10 cellular contexts compared by ENCODE assay signal in the genomic region with DNA sequence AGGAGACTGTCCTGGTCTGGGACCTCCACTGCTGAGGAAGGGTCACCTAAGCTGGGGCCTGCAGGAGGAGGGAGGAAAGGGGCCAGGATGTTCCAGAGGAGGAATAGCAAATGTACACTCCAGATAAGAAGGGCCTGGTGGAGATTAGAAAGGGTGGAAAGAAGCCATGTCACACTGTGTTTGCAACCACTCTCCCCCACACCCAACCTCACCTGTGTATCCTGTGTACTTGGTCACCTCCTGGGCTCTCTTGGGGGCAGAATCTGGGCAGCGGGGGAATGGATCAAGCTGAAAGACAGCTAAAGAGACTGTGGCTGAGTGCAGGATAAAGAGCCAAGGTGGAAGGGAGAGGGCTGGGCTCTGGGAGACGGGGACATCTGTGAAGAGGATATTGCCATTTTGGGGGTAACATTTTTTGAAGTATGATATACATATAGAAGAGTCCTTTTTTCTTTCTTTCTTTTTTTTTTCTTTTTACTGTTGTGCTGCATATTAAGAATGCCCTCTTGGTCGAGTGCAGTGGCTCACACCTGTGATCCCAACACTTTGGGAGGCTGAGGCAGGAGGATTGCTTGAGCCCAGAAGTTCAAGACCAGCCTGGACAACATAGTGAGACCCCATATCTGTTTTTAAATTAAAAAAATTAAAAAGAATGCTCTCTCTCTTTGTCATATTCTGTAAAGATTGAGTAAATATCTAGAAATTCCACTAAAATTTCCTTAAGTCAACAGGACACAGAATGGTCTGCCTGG. TPM values are rescaled to one million over a fixed set of nuclear protein-coding genes. Genes with fewer than 3 reads are reported as not detected.
DNase-seq lines count a peak whose midpoint lies in the region; ATAC-seq and TF ChIP-seq lines count a peak whose summit lies in the region.
"Had no signal": no experiment of that assay in that cellular context is flagged by ENCODE, and none has a peak within 500 bp of the region (broad histone marks: within the 10 kb centered on the region; RNA-seq: fewer than 3 reads in every experiment).

No MANE protein-coding gene starts in this region.

- no peak overlapping the region for H3K4me3 ChIP-seq in Caco-2 (ENCODE audit: low read depth, low read length)
- no peak overlapping the region; the same call in 1 of the 2 replicates for H3K4me3 ChIP-seq in PC-9
- no peak overlapping the region for H3K4me3 ChIP-seq in psoas muscle

- BruUV-seq in Caco-2 (replicated peaks; lab: Mats Ljungman, UMichigan) (no TSS peak), PC-9 (replicated peaks; lab: Mats Ljungman, UMichigan) (no TSS peak)

- POLR2A ChIA-PET in Caco-2 (lab: Charles Lee) (interaction anchor here (0.5 to 4.5 kb wide), 8 partner anchors 15 to 156 kb away, joined by 3 to 73 read pairs (median 4); a partner anchor contains a TSS), PC-9 (lab: Charles Lee; ENCODE audit: unreplicated experiment) (no interaction called here), HEK293T (lab: Yijun Ruan, JAX) (interaction anchor here (1.0 to 4.2 kb wide), 4 partner anchors 16 to 128 kb away, joined by 3 to 105 read pairs (median 50); a partner anchor contains a TSS)

- TF ChIP-seq CTCF in Caco-2 (IDR thresholded peaks at IDR 0.05; ENCODE audit: insufficient read depth in 1 of 2, low read depth in 1 of 2, low read length in 1 of 2, severe bottlenecking in 1 of 2, unreplicated experiment in 1 of 2): no peak
- TF ChIP-seq CTCF in PC-9 (conservative IDR thresholded peaks at IDR 0.05): no peak
- no peak for TF ChIP-seq CTCF in glutamatergic neuron (IDR thresholded peaks at IDR 0.05; ENCODE audit: partially characterized antibody, unreplicated experiment)
- TF ChIP-seq CTCF in psoas muscle (IDR thresholded peaks at IDR 0.05): no peak

- CTCF ChIA-PET in Caco-2 (lab: Charles Lee) (interaction anchor here (0.7 to 5.3 kb wide), 9 partner anchors 67 to 130 kb away, joined by 3 to 67 read pairs (median 5); a partner anchor contains a TSS), PC-9 (lab: Charles Lee) (interaction anchor here (1.2 kb wide), 1 partner anchor 130 kb away, joined by 6 read pairs; no protein-coding TSS in a partner anchor), HEK293T (lab: Yijun Ruan, JAX) (interaction anchor here (0.6 to 4.0 kb wide), 4 partner anchors 115 to 140 kb away, joined by 4 to 68 read pairs (median 6); a partner anchor contains a TSS)

- ATAC-seq in psoas muscle: no peak
- no peak for ATAC-seq in GM21786 (IDR thresholded peaks at IDR 0.05; ENCODE audit: unreplicated experiment)
- no peak for ATAC-seq in GM21576 (IDR thresholded peaks at IDR 0.05; ENCODE audit: unreplicated experiment)

- whole genome bisulfite sequencing in psoas muscle, 3 donors: 91 to 98% (median 94%) methylated on average over 3 of the region's 3 CpGs

- peaks cover 47% of the 10 kb centered on the region for H3K4me1 ChIP-seq in Caco-2
- peaks cover 46% of the 10 kb centered on the region for H3K4me1 ChIP-seq in PC-9 (replicated peaks; ENCODE audit: insufficient read depth)
- H3K4me1 ChIP-seq in psoas muscle: peaks cover 14% of the 10 kb centered on the region

- no peaks in the 10 kb centered on the region for H3K27me3 ChIP-seq in Caco-2 (replicated peaks; ENCODE audit: control insufficient read depth, insufficient read depth, low read length)
- H3K27me3 ChIP-seq in PC-9 (ENCODE audit: insufficient read depth, low read depth): no peaks in the 10 kb centered on the region
- no peaks in the 10 kb centered on the region for H3K27me3 ChIP-seq in psoas muscle (ENCODE audit: insufficient read depth in 3 of 3, low read length in 2 of 3)

- H3F3A ChIP-seq in PC-9 (ENCODE audit: insufficient read depth, low read depth): peaks cover 41% of the 10 kb centered on the region

- peak overlapping the region; percentile 69 for H3K4me3 Mint-ChIP-seq in Caco-2 (ENCODE audit: unreplicated experiment)
- peak overlapping the region; percentile 0 for H3K4me3 Mint-ChIP-seq in glutamatergic neuron (ENCODE audit: unreplicated experiment)
- H3K4me3 Mint-ChIP-seq: T-helper 2 cell treated with Interferon-gamma antibody and Interleukin-4, amounts not matched to agents 5 μg/mL and 100 μg/mL, for 36 hours had no signal

- peak overlapping the region; percentile 59 for H3K4me2 ChIP-seq in PC-9

- peaks cover 36% of the 10 kb centered on the region for H3K4me1 Mint-ChIP-seq in Caco-2 (ENCODE audit: low read depth, unreplicated experiment)
- peaks cover 42% of the 10 kb centered on the region for H3K4me1 Mint-ChIP-seq in glutamatergic neuron (ENCODE audit: low read depth, unreplicated experiment)

- H3K27ac Mint-ChIP-seq in Caco-2 (ENCODE audit: unreplicated experiment) (peak overlapping the region; percentile 80), glutamatergic neuron (ENCODE audit: unreplicated experiment) (peak overlapping the region; percentile 99)
- H3K27ac Mint-ChIP-seq: T-helper 2 cell treated with Interferon-gamma antibody and Interleukin-4, amounts not matched to agents 5 μg/mL and 100 μg/mL, for 36 hours had no signal

- no peaks in the 10 kb centered on the region for H4K20me1 ChIP-seq in PC-9 (ENCODE audit: insufficient read depth)

- H3K9me2 ChIP-seq in PC-9 (ENCODE audit: insufficient read depth): no peaks in the 10 kb centered on the region

- H3K79me2 ChIP-seq in PC-9 (ENCODE audit: low read depth): 0 out of 2 replicates have a peak, but pooled peaks cover 5% of the 10 kb centered on the region

- H3K27me3 Mint-ChIP-seq in Caco-2 (ENCODE audit: insufficient read depth, unreplicated experiment) (no peaks in the 10 kb centered on the region), glutamatergic neuron (ENCODE audit: unreplicated experiment) (peaks cover 17% of the 10 kb centered on the region)

- intact Hi-C loops in Caco-2 (cut with micrococcal nuclease; ENCODE audit: unreplicated experiment) (loop anchor here (1.0 to 2.0 kb wide), 8 partner anchors 16 to 189 kb away; a partner anchor contains a TSS), PC-9 (cut with micrococcal nuclease; ENCODE audit: unreplicated experiment) (no loop called here), psoas muscle (cut with DNase I) (loop anchor here in 1 of 2 donors (2.0 kb wide), 1 partner anchor 129 kb away; no protein-coding TSS in a partner anchor)

- peak in 1 of 2 experiments; percentile 58 for DNase-seq in Caco-2
- DNase-seq in PC-9: no peak
- no peak for DNase-seq in glutamatergic neuron
- no peak for DNase-seq in psoas muscle
- no peak for DNase-seq in DMS 273 (lab: John Stamatoyannopoulos, UW; ENCODE audit: unreplicated experiment)
- no peak for DNase-seq in HEK293T (ENCODE audit: extremely low spot score)
- DNase-seq: activated T-cell treated with anti-CD3 and anti-CD28 coated beads for 4 hours had no signal

- H3K36me3 Mint-ChIP-seq in Caco-2 (ENCODE audit: insufficient read depth, unreplicated experiment) (peaks cover 12% of the 10 kb centered on the region), glutamatergic neuron (ENCODE audit: unreplicated experiment) (no peaks in the 10 kb centered on the region)

- H3K36me3 ChIP-seq in Caco-2 (ENCODE audit: control insufficient read depth, insufficient read depth, low read length) (no peaks in the 10 kb centered on the region), PC-9 (ENCODE audit: low read depth) (no peaks in the 10 kb centered on the region), psoas muscle (ENCODE audit: insufficient read depth in 1 of 2, low read depth in 1 of 2) (no peaks in the 10 kb centered on the region)

- no peaks in the 10 kb centered on the region for H3K9me3 Mint-ChIP-seq in Caco-2 (ENCODE audit: unreplicated experiment)
- peaks cover 19% of the 10 kb centered on the region for H3K9me3 Mint-ChIP-seq in glutamatergic neuron (ENCODE audit: unreplicated experiment)
- H3K9me3 Mint-ChIP-seq: T-helper 2 cell treated with Interferon-gamma antibody and Interleukin-4, amounts not matched to agents 5 μg/mL and 100 μg/mL, for 36 hours had no signal

- H3K27ac ChIP-seq in PC-9 (peak overlapping the region; percentile 65), psoas muscle (peak overlapping the region; percentile 93)

- 0 out of 2 replicates have a peak overlapping the region, but pooled peaks have one; percentile 1 for H2AFZ ChIP-seq in PC-9

- no peaks in the 10 kb centered on the region for H3K9me3 ChIP-seq in Caco-2
- H3K9me3 ChIP-seq in PC-9 (ENCODE audit: insufficient read depth, low read depth): no peaks in the 10 kb centered on the region
- no peaks in the 10 kb centered on the region for H3K9me3 ChIP-seq in psoas muscle

TF ChIP-seq in HEK293T, 16 proteins besides CTCF, POLR2A, EP300 and RAD21:
- TF ChIP-seq NFRKB (IDR thresholded peaks at IDR 0.05): no peak
- TF ChIP-seq HDGF (IDR thresholded peaks at IDR 0.05; ENCODE audit: borderline replicate concordance): no peak
- no peak for TF ChIP-seq BHLHE40 (IDR thresholded peaks at IDR 0.05; ENCODE audit: borderline replicate concordance)
- no peak for TF ChIP-seq FOXK2 (IDR thresholded peaks at IDR 0.05)
- TF ChIP-seq LEF1 (IDR thresholded peaks at IDR 0.05; ENCODE audit: borderline replicate concordance): no peak
- no peak for TF ChIP-seq TARDBP (IDR thresholded peaks at IDR 0.05)
- no peak for TF ChIP-seq SP1 (IDR thresholded peaks at IDR 0.05)
- TF ChIP-seq FOXM1 (IDR thresholded peaks at IDR 0.05; ENCODE audit: borderline replicate concordance): no peak
- TF ChIP-seq SUZ12 (IDR thresholded peaks at IDR 0.05): no peak
- no peak for TF ChIP-seq ELF4 (IDR thresholded peaks at IDR 0.05)
- TF ChIP-seq ARNT (IDR thresholded peaks at IDR 0.05): no peak
- TF ChIP-seq, protein P1, sequence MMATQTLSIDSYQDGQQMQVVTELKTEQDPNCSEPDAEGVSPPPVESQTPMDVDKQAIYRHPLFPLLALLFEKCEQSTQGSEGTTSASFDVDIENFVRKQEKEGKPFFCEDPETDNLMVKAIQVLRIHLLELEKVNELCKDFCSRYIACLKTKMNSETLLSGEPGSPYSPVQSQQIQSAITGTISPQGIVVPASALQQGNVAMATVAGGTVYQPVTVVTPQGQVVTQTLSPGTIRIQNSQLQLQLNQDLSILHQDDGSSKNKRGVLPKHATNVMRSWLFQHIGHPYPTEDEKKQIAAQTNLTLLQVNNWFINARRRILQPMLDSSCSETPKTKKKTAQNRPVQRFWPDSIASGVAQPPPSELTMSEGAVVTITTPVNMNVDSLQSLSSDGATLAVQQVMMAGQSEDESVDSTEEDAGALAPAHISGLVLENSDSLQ (IDR thresholded peaks at IDR 0.05): no peak

RNA-seq across cellular contexts. Expression of a gene that starts 3.4 kb away (rescaled TPM):
- total RNA-seq in Caco-2 (2022) (0.51 and 0.88 TPM in 2 replicates), PC-9 (2021) (2.3 TPM in 2 replicates), glutamatergic neuron (ENCODE audit: unreplicated experiment) (0.64 TPM), psoas muscle (1 to 10 TPM in 1 of 4 donors, under 1 TPM in 2, not detected in 1; 0.48 to 1.4 (median 0.62) TPM)
- 1 to 10 TPM in 1 of 3 donors, under 1 TPM in 2; 0.25 to 1.1 (median 0.77) TPM for polyA plus RNA-seq in psoas muscle

RNA-seq across cellular contexts. Expression of a gene that starts 11.7 kb away (rescaled TPM):
- total RNA-seq in Caco-2 (2022) (6.2 and 10.0 TPM in 2 replicates), PC-9 (2021) (417 and 428 TPM in 2 replicates), glutamatergic neuron (ENCODE audit: unreplicated experiment) (15.5 TPM), psoas muscle (10 to 100 TPM in 1 of 4 donors, 1 to 10 TPM in 3; 4.2 to 11.1 (median 8.6) TPM)
- 10 to 100 TPM in 1 of 3 donors, 1 to 10 TPM in 2; 2.8 to 10.2 (median 6.6) TPM for polyA plus RNA-seq in psoas muscle

Comparison
In these comparisons a context has a peak if more than half of its experiments do, and no peak if none do; other contexts are left out.
1. RNA of a gene that starts 11.7 kb away (total RNA-seq): 417 to 428 TPM in PC-9; 15.5 TPM in glutamatergic neuron (single experiment), 6.2 to 10.0 TPM in Caco-2 and 4.2 to 11.1 TPM in psoas muscle; every median in the first group is over 10 times any median in the second.